In the genomic region with DNA sequence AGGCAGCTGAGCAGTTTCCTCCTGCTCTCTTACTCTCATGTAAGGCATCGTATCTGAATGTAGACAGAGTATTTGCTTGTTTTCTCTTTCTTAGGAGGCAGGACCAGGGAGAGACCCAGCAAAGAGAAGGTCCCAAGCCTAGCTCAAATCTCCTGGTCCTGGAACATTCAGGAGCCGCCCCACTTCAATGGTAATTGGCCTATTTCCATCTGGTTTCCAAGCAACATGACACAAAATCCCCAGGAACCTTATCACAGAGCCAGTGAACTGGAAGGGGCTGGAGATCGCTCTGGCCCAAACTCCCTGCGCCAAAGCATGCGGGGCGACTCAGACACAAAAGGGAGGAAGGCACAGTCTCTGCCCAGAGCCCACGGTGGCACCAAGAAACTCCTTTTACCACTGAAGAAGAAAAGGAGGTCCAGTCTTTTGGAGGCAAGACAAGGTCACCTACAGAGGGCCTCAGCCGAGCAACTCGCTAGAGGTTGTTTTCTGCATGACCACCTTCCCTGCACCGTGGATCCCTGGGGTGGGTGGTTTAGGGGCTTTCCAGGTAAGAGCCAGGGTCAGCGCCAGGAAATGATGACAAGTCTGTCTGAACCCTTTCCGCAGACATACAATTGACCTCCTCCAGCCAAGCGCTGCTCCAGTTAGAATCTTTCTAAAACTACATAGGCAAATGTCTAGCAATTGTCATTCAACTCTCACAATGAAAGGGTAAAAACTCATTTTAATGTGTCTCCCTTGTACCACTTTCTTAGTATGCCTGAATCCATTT, we compare ENCODE assay signal across 1 cellular context.
A peak's percentile ranks its signal among the peaks of the same experiment; 100 is the strongest.
TF ChIP-seq lines count a peak whose summit lies in the region.

No MANE protein-coding gene starts in this region.

TF ChIP-seq in GM12878, 131 proteins besides CTCF, POLR2A, EP300 and RAD21 (continued from another document):
- TF ChIP-seq CUX1 (IDR thresholded peaks at IDR 0.05; ENCODE audit: insufficient replicate concordance, low read depth, low read length) (no peak), SUZ12 (IDR thresholded peaks at IDR 0.05; ENCODE audit: unreplicated experiment) (no peak), CREB1 (IDR thresholded peaks at IDR 0.05; ENCODE audit: low read depth) (peak; percentile 36; the same call in 1 of the 2 replicates), YY1 (IDR thresholded peaks at IDR 0.05; ENCODE audit: low read depth, low read length) (no peak), KLF5 (IDR thresholded peaks at IDR 0.05; ENCODE audit: partially characterized antibody) (no peak), ETV6 (conservative IDR thresholded peaks at IDR 0.05 in 1 of 2, IDR thresholded peaks at IDR 0.05 in 1 of 2; ENCODE audit: borderline replicate concordance in 1 of 2, low read depth in 1 of 2) (no peak), NBN (IDR thresholded peaks at IDR 0.05) (no peak), RB1 (IDR thresholded peaks at IDR 0.05; ENCODE audit: borderline replicate concordance) (no peak; the same call in 1 of the 2 replicates), NR2F1 (conservative IDR thresholded peaks at IDR 0.05) (peak; percentile 89), BACH1 (IDR thresholded peaks at IDR 0.05; ENCODE audit: borderline replicate concordance) (no peak), SP1 (IDR thresholded peaks at IDR 0.05; ENCODE audit: low read depth, low read length) (peak; percentile 47), ZNF217 (IDR thresholded peaks at IDR 0.05) (no peak), ESRRA (IDR thresholded peaks at IDR 0.05; ENCODE audit: low read length) (no peak; the same call in 1 of the 2 replicates), NR2C1 (IDR thresholded peaks at IDR 0.05) (peak; percentile 60; the same call in 1 of the 2 replicates), ZNF687 (IDR thresholded peaks at IDR 0.05) (peak; percentile 96), USF1 (IDR thresholded peaks at IDR 0.05; ENCODE audit: borderline replicate concordance, extremely low read length, insufficient read depth, low read depth, low read length) (no peak), ZNF24 (IDR thresholded peaks at IDR 0.05) (0 out of 2 replicates have a peak, but pooled peaks have one; percentile 2), ATF2 (IDR thresholded peaks at IDR 0.05; ENCODE audit: low read length) (no peak), STAT1 (conservative IDR thresholded peaks at IDR 0.05) (no peak)
- TF ChIP-seq, protein P1, sequence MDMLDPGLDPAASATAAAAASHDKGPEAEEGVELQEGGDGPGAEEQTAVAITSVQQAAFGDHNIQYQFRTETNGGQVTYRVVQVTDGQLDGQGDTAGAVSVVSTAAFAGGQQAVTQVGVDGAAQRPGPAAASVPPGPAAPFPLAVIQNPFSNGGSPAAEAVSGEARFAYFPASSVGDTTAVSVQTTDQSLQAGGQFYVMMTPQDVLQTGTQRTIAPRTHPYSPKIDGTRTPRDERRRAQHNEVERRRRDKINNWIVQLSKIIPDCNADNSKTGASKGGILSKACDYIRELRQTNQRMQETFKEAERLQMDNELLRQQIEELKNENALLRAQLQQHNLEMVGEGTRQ (IDR thresholded peaks at IDR 0.05; ENCODE audit: borderline replicate concordance, low read depth, low read length): no peak
- TF ChIP-seq, protein P2, sequence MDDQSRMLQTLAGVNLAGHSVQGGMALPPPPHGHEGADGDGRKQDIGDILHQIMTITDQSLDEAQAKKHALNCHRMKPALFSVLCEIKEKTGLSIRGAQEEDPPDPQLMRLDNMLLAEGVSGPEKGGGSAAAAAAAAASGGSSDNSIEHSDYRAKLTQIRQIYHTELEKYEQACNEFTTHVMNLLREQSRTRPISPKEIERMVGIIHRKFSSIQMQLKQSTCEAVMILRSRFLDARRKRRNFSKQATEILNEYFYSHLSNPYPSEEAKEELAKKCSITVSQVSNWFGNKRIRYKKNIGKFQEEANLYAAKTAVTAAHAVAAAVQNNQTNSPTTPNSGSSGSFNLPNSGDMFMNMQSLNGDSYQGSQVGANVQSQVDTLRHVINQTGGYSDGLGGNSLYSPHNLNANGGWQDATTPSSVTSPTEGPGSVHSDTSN (IDR thresholded peaks at IDR 0.05; ENCODE audit: insufficient replicate concordance, low read depth, low read length): no peak
- TF ChIP-seq, protein P3, sequence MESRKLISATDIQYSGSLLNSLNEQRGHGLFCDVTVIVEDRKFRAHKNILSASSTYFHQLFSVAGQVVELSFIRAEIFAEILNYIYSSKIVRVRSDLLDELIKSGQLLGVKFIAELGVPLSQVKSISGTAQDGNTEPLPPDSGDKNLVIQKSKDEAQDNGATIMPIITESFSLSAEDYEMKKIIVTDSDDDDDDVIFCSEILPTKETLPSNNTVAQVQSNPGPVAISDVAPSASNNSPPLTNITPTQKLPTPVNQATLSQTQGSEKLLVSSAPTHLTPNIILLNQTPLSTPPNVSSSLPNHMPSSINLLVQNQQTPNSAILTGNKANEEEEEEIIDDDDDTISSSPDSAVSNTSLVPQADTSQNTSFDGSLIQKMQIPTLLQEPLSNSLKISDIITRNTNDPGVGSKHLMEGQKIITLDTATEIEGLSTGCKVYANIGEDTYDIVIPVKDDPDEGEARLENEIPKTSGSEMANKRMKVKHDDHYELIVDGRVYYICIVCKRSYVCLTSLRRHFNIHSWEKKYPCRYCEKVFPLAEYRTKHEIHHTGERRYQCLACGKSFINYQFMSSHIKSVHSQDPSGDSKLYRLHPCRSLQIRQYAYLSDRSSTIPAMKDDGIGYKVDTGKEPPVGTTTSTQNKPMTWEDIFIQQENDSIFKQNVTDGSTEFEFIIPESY (IDR thresholded peaks at IDR 0.05): no peak; the same call in 1 of the 2 replicates
- TF ChIP-seq, protein P4, sequence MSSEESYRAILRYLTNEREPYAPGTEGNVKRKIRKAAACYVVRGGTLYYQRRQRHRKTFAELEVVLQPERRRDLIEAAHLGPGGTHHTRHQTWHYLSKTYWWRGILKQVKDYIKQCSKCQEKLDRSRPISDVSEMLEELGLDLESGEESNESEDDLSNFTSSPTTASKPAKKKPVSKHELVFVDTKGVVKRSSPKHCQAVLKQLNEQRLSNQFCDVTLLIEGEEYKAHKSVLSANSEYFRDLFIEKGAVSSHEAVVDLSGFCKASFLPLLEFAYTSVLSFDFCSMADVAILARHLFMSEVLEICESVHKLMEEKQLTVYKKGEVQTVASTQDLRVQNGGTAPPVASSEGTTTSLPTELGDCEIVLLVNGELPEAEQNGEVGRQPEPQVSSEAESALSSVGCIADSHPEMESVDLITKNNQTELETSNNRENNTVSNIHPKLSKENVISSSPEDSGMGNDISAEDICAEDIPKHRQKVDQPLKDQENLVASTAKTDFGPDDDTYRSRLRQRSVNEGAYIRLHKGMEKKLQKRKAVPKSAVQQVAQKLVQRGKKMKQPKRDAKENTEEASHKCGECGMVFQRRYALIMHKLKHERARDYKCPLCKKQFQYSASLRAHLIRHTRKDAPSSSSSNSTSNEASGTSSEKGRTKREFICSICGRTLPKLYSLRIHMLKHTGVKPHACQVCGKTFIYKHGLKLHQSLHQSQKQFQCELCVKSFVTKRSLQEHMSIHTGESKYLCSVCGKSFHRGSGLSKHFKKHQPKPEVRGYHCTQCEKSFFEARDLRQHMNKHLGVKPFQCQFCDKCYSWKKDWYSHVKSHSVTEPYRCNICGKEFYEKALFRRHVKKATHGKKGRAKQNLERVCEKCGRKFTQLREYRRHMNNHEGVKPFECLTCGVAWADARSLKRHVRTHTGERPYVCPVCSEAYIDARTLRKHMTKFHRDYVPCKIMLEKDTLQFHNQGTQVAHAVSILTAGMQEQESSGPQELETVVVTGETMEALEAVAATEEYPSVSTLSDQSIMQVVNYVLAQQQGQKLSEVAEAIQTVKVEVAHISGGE (CRISPR knock-in tag; IDR thresholded peaks at IDR 0.05): no peak
- TF ChIP-seq, protein P5, sequence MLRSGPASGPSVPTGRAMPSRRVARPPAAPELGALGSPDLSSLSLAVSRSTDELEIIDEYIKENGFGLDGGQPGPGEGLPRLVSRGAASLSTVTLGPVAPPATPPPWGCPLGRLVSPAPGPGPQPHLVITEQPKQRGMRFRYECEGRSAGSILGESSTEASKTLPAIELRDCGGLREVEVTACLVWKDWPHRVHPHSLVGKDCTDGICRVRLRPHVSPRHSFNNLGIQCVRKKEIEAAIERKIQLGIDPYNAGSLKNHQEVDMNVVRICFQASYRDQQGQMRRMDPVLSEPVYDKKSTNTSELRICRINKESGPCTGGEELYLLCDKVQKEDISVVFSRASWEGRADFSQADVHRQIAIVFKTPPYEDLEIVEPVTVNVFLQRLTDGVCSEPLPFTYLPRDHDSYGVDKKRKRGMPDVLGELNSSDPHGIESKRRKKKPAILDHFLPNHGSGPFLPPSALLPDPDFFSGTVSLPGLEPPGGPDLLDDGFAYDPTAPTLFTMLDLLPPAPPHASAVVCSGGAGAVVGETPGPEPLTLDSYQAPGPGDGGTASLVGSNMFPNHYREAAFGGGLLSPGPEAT (IDR thresholded peaks at IDR 0.05; ENCODE audit: low read depth): peak; percentile 82
